ENCODE assay signal across 13 cellular contexts in genomic region chr2:237411683-237412349, GRCh38. TPM values are rescaled to one million over a fixed set of nuclear protein-coding genes. Genes with fewer than 3 reads are reported as not detected.
DNase-seq lines count a peak whose midpoint lies in the region; ATAC-seq and TF ChIP-seq lines count a peak whose summit lies in the region.
"Had no signal": no experiment of that assay in that cellular context is flagged by ENCODE, and none has a peak within 500 bp of the region (broad histone marks: within the 10 kb centered on the region; RNA-seq: fewer than 3 reads in every experiment).

No MANE protein-coding gene starts in this region.

- peak overlapping the region; percentile 89 for H3K27ac ChIP-seq in IMR-90 (ENCODE audit: insufficient read depth, low read length)
- H3K27ac ChIP-seq in esophagus squamous epithelium: peak overlapping the region; percentile 73 to 90 (median 88)
- peak overlapping the region; percentile 26 to 79 (median 64) for H3K27ac ChIP-seq in thyroid gland
- H3K27ac ChIP-seq: KMS-11 had no signal

- POLR2A ChIA-PET in IMR-90 (lab: Charles Lee; ENCODE audit: unreplicated experiment): interaction anchor here (0.5 to 2.7 kb wide), 9 partner anchors 10 to 259 kb away, joined by 3 to 10 read pairs (median 3); no protein-coding TSS in a partner anchor

- H4K91ac ChIP-seq in IMR-90 (ENCODE audit: insufficient read depth, low read depth, low read length): peak overlapping the region; percentile 88

- peak overlapping the region; percentile 97 for H3K56ac ChIP-seq in IMR-90 (ENCODE audit: extremely low read depth, insufficient read depth, low read length)

- H2AFZ ChIP-seq in IMR-90 (replicated peaks; ENCODE audit: low read length, poor library complexity): peak overlapping the region; percentile 69

- H3K27me3 ChIP-seq in IMR-90 (ENCODE audit: control insufficient read depth, insufficient read depth, low read length) (no peaks in the 10 kb centered on the region), esophagus squamous epithelium (peaks cover 0 to 37% (median 0%) of the 10 kb centered on the region in 4 donors), mucosa of stomach (ENCODE audit: control insufficient read depth, insufficient read depth, low read length) (peaks cover 27% of the 10 kb centered on the region), thyroid gland (no peaks in the 10 kb centered on the region)

- peak overlapping the region; percentile 91 for H3K14ac ChIP-seq in IMR-90 (replicated peaks; ENCODE audit: low read depth, low read length)

- peak; percentile 14 for ATAC-seq in IMR-90 (ENCODE audit: low read depth)
- ATAC-seq in GM19452 (IDR thresholded peaks at IDR 0.05; ENCODE audit: unreplicated experiment): no peak
- ATAC-seq in GM21619 (IDR thresholded peaks at IDR 0.05; ENCODE audit: unreplicated experiment): no peak
- no peak for ATAC-seq in HG02610 (IDR thresholded peaks at IDR 0.05; ENCODE audit: unreplicated experiment)
- no peak for ATAC-seq in HG03457 (IDR thresholded peaks at IDR 0.05; ENCODE audit: unreplicated experiment)

- H2AK9ac ChIP-seq in IMR-90 (replicated peaks; ENCODE audit: low read depth, low read length, poor library complexity): peak overlapping the region; percentile 94

- TF ChIP-seq CTCF in IMR-90 (conservative IDR thresholded peaks at IDR 0.05; ENCODE audit: low read depth, low read length) (no peak), esophagus squamous epithelium (IDR thresholded peaks at IDR 0.05) (no peak), thyroid gland (IDR thresholded peaks at IDR 0.05) (no peak)

- H2BK15ac ChIP-seq in IMR-90 (ENCODE audit: low read depth, low read length): peak overlapping the region; percentile 67; the same call in 2 of the 3 replicates

- H4K20me1 ChIP-seq in IMR-90 (ENCODE audit: insufficient read depth, low read length): peaks cover 70% of the 10 kb centered on the region

- H3K9me1 ChIP-seq in IMR-90 (ENCODE audit: insufficient read depth, low read length): 0 out of 2 replicates have a peak, but pooled peaks cover 3% of the 10 kb centered on the region

- H3K4me3 ChIP-seq in IMR-90 (ENCODE audit: insufficient read depth, low read depth, low read length) (peak overlapping the region; percentile 96), esophagus squamous epithelium (peak overlapping the region; percentile 11 to 60 (median 48)), mucosa of stomach (ENCODE audit: low read length) (no peak overlapping the region), thyroid gland (replicated peaks in 1 of 3) (peak overlapping the region in 1 of 3 donors; percentile 14)

- peak overlapping the region; percentile 57 for H2BK20ac ChIP-seq in IMR-90 (ENCODE audit: low read depth, low read length)

- peak overlapping the region; percentile 84 for H2AK5ac ChIP-seq in IMR-90 (ENCODE audit: low read depth, low read length)

- dilution Hi-C loops in IMR-90 (cut with HindIII; ENCODE audit: low sequenced_read_pairs, unreplicated experiment): no loop called here

- peak overlapping the region; percentile 91 for H2BK5ac ChIP-seq in IMR-90 (ENCODE audit: low read depth, low read length, poor library complexity, severe bottlenecking)

- no peak; the same call in 1 of the 2 replicates for TF ChIP-seq POLR2A in IMR-90 (IDR thresholded peaks at IDR 0.05; ENCODE audit: low read depth, low read length)
- TF ChIP-seq POLR2A in esophagus squamous epithelium (IDR thresholded peaks at IDR 0.05): peak in 2 of 4 donors; percentile 28 to 39
- TF ChIP-seq POLR2A in thyroid gland (IDR thresholded peaks at IDR 0.05): no peak

- peak overlapping the region; percentile 85 for H3K4me2 ChIP-seq in IMR-90 (ENCODE audit: low read depth, low read length)
- H3K4me2 ChIP-seq: KMS-11 had no signal

- peak overlapping the region; percentile 95 for H3K4ac ChIP-seq in IMR-90 (ENCODE audit: low read depth, low read length)

- H3K9me3 ChIP-seq in IMR-90 (ENCODE audit: control insufficient read depth, insufficient read depth, low read length) (no peaks in the 10 kb centered on the region), esophagus squamous epithelium (no peaks in the 10 kb centered on the region), mucosa of stomach (ENCODE audit: control insufficient read depth, low read length) (no peaks in the 10 kb centered on the region), thyroid gland (no peaks in the 10 kb centered on the region)

- BruUV-seq in IMR-90 (replicated peaks; lab: Mats Ljungman, UMichigan): no TSS peak

- H3K18ac ChIP-seq in IMR-90 (ENCODE audit: low read depth, low read length): peak overlapping the region; percentile 41

- peak overlapping the region; percentile 72 to 73 for H4K8ac ChIP-seq in IMR-90 (ENCODE audit: low read depth in 2 of 2, low read length in 2 of 2)

- peak; percentile 70 for DNase-seq in IMR-90
- DNase-seq in esophagus squamous epithelium (lab: John Stamatoyannopoulos, UW): no peak
- no peak for DNase-seq in thyroid gland
- DNase-seq: activated CD4-positive, alpha-beta T cell treated with anti-CD3 and anti-CD28 coated beads for 4 hours; activated effector memory CD4-positive, alpha-beta T cell treated with Interleukin-2 at 50 U/mL for 16 hours; dermis blood vessel endothelial cell; NCI-H226 had no signal

- peak overlapping the region; percentile 80 for H2BK120ac ChIP-seq in IMR-90 (ENCODE audit: low read depth, low read length)

- H3K4me1 ChIP-seq in IMR-90 (ENCODE audit: control insufficient read depth, insufficient read depth, low read length): peaks cover 9% of the 10 kb centered on the region; the same call in 1 of the 2 replicates
- H3K4me1 ChIP-seq in esophagus squamous epithelium: peaks cover 0 to 17% (median 5%) of the 10 kb centered on the region in 3 donors
- no peaks in the 10 kb centered on the region for H3K4me1 ChIP-seq in mucosa of stomach (ENCODE audit: control insufficient read depth, insufficient read depth, low read length)
- no peaks in the 10 kb centered on the region for H3K4me1 ChIP-seq in thyroid gland

- peak overlapping the region; percentile 99 for H3K9ac ChIP-seq in IMR-90 (ENCODE audit: low read depth, low read length)
- H3K9ac ChIP-seq in mucosa of stomach (ENCODE audit: low read length): peak overlapping the region; percentile 61
- H3K9ac ChIP-seq: KMS-11 had no signal

- H3K79me1 ChIP-seq in IMR-90 (ENCODE audit: low read depth in 1 of 2, low read length in 2 of 2): no peaks in the 10 kb centered on the region

- CTCF ChIA-PET in IMR-90 (lab: Yijun Ruan, JAX): interaction anchor here (0.7 to 3.0 kb wide), 4 partner anchors 10 to 160 kb away, joined by 3 to 15 read pairs (median 4); no protein-coding TSS in a partner anchor

- H3K23ac ChIP-seq in IMR-90 (ENCODE audit: low read depth, low read length): peak overlapping the region; percentile 99

- WGBS in IMR-90 (ENCODE audit: extremely low coverage in 2 of 2, insufficient read length in 1 of 2), 2 experiments: 0% methylated on average over 1 of the region's 14 CpGs; no CpG with 5 or more reads in 1 of the 2 experiments
- WGBS in esophagus squamous epithelium, 2 donors: 64 to 74% methylated on average over 8 to 13 of the region's 14 CpGs
- 72 to 90% methylated on average over 14 of the region's 14 CpGs for WGBS in thyroid gland, 2 donors

- in situ Hi-C loops in IMR-90 (cut with MboI; ENCODE audit: low sequenced_read_pairs): loop anchor here (10.0 kb wide), 1 partner anchor 163 kb away; no protein-coding TSS in a partner anchor

- peaks cover 32% of the 10 kb centered on the region for H3K36me3 ChIP-seq in IMR-90 (ENCODE audit: control insufficient read depth, insufficient read depth, low read length)
- H3K36me3 ChIP-seq in esophagus squamous epithelium: no peaks in the 10 kb centered on the region
- H3K36me3 ChIP-seq in mucosa of stomach (ENCODE audit: control insufficient read depth, insufficient read depth, low read length): no peaks in the 10 kb centered on the region
- H3K36me3 ChIP-seq in thyroid gland: peaks cover 0 to 2% of the 10 kb centered on the region in 2 donors

- intact Hi-C loops in IMR-90 (cut with micrococcal nuclease) (loop anchor here (1.0 to 5.0 kb wide), 4 partner anchors 63 to 319 kb away; no protein-coding TSS in a partner anchor), esophagus squamous epithelium (cut with DNase I) (no loop called here), thyroid gland (cut with DNase I) (loop anchor here (5.0 kb wide), 1 partner anchor 245 kb away; no protein-coding TSS in a partner anchor)

- H4K5ac ChIP-seq in IMR-90 (ENCODE audit: low read depth, low read length): peak overlapping the region; percentile 65

- TF ChIP-seq RAD21 in IMR-90 (IDR thresholded peaks at IDR 0.05; ENCODE audit: low read length): no peak

TF ChIP-seq in IMR-90, 13 proteins besides CTCF, POLR2A, EP300 and RAD21:
- TF ChIP-seq BHLHE40 (IDR thresholded peaks at IDR 0.05; ENCODE audit: low read depth, low read length): no peak
- TF ChIP-seq CEBPB (IDR thresholded peaks at IDR 0.05; ENCODE audit: low read depth, low read length): no peak
- TF ChIP-seq, protein P1, sequence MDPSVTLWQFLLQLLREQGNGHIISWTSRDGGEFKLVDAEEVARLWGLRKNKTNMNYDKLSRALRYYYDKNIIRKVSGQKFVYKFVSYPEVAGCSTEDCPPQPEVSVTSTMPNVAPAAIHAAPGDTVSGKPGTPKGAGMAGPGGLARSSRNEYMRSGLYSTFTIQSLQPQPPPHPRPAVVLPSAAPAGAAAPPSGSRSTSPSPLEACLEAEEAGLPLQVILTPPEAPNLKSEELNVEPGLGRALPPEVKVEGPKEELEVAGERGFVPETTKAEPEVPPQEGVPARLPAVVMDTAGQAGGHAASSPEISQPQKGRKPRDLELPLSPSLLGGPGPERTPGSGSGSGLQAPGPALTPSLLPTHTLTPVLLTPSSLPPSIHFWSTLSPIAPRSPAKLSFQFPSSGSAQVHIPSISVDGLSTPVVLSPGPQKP (IDR thresholded peaks at IDR 0.05; ENCODE audit: borderline replicate concordance, low read depth, low read length): no peak
- no peak for TF ChIP-seq MAFK (IDR thresholded peaks at IDR 0.05; ENCODE audit: low read depth, low read length)
- TF ChIP-seq CHD1 (IDR thresholded peaks at IDR 0.05; ENCODE audit: low read depth, low read length): 0 out of 2 replicates have a peak, but pooled peaks have one; percentile 15

RNA-seq across cellular contexts. Expression of gene COL6A3, which starts 2.1 kb away (rescaled TPM):
- total RNA-seq in IMR-90 (2012; rRNA removed) (1,501 and 1,855 TPM in 2 replicates), esophagus squamous epithelium (100 to 1,000 TPM in 1 of 4 donors, 10 to 100 TPM in 2, 1 to 10 TPM in 1; 8.9 to 138 (median 46.5) TPM), thyroid gland (100 to 1,000 TPM in 3 of 4 donors, 10 to 100 TPM in 1; 82.6 to 168 (median 146) TPM)
- 798 and 964 TPM in 2 replicates for polyA plus RNA-seq in IMR-90 (2012; rRNA removed)
- polyA plus RNA-seq in IMR-90 (2012; cell fraction: cytosol; rRNA removed): 520 and 674 TPM in 2 replicates
- polyA plus RNA-seq in IMR-90 (2012; cell fraction: nucleus; rRNA removed; ENCODE audit: low replicate concordance): 700 and 999 TPM in 2 replicates
